Comparison of ENCODE assay signal across 25 cellular contexts in genomic region chr2:213078686-213079085, GRCh38.
"Had no signal": no experiment of that assay in that cellular context is flagged by ENCODE, and none has a peak within 500 bp of the region (broad histone marks: within the 10 kb centered on the region; RNA-seq: fewer than 3 reads in every experiment).

No MANE protein-coding gene starts in this region.

- H3K27me3 ChIP-seq: colonic mucosa, gastrocnemius medialis, hepatocyte, ovary, stomach, tibial nerve had no signal

- H3K9me3 ChIP-seq: colonic mucosa, gastrocnemius medialis, mucosa of descending colon, ovary, stomach, tibial nerve had no signal

- FAIRE-seq: bronchial epithelial cell, keratinocyte, small intestine had no signal

- H3K4me1 ChIP-seq: tibial nerve had no signal

- H3K27ac ChIP-seq: colonic mucosa, gastrocnemius medialis, hepatocyte, ovary, stomach, tibial nerve, VCaP had no signal

- H3K27ac Mint-ChIP-seq: activated CD4-positive, alpha-beta T cell treated with anti-CD3 and anti-CD28 coated beads, Interleukin-2, amount 10 ng/mL, durations not matched to agents 24 days and 14 days; activated naive CD4-positive, alpha-beta T cell treated with anti-CD3 and anti-CD28 coated beads, Interleukin-2, amount 50 U/mL, for 24 hours; activated T-helper 17 cell treated with anti-CD3 and anti-CD28 coated beads, Interleukin-2, amount 50 U/mL, for 72 hours; progenitor cell of endocrine pancreas; stimulated activated naive B cell treated with anti-CD40 and anti-IgM and Interleukin-4, amounts not matched to agents 10 μg/mL and 1 μg/mL and 100 μg/mL, for 72 hours had no signal

- H3K36me3 ChIP-seq: colonic mucosa, gastrocnemius medialis, ovary, stomach, tibial nerve had no signal

- H3K4me3 Mint-ChIP-seq: activated CD4-positive, alpha-beta T cell treated with anti-CD3 and anti-CD28 coated beads, Interleukin-2, amount 10 ng/mL, durations not matched to agents 24 days and 14 days; activated naive CD4-positive, alpha-beta T cell treated with anti-CD3 and anti-CD28 coated beads, Interleukin-2, amount 50 U/mL, for 24 hours; activated T-helper 17 cell treated with anti-CD3 and anti-CD28 coated beads, Interleukin-2, amount 50 U/mL, for 72 hours; stimulated activated naive B cell treated with anti-CD40 and anti-IgM and Interleukin-4, amounts not matched to agents 10 μg/mL and 1 μg/mL and 100 μg/mL, for 72 hours had no signal

- H3K4me1 Mint-ChIP-seq: activated CD4-positive, alpha-beta T cell treated with anti-CD3 and anti-CD28 coated beads, Interleukin-2, amount 10 ng/mL, durations not matched to agents 24 days and 14 days; activated naive CD4-positive, alpha-beta T cell treated with anti-CD3 and anti-CD28 coated beads, Interleukin-2, amount 50 U/mL, for 24 hours; activated T-helper 17 cell treated with anti-CD3 and anti-CD28 coated beads, Interleukin-2, amount 50 U/mL, for 72 hours had no signal

- DNase-seq: activated CD4-positive, alpha-beta T cell treated with anti-CD3 and anti-CD28 coated beads, Interleukin-2, amount 10 ng/mL, durations not matched to agents 24 days and 14 days; anterior cingulate cortex; cerebellar nuclear complex; colonic mucosa; effector CD8-positive, alpha-beta T cell; erythroblast; gastrocnemius medialis; glutamatergic neuron; left cardiac atrium; left ventricle myocardium superior; mucosa of descending colon; ovary; small intestine; stimulated activated CD4-positive, alpha-beta T cell treated with anti-CD3 and anti-CD28 coated beads, Interleukin-4, amount 100 ng/mL, for 24 hours; stimulated activated naive B cell treated with anti-CD40 and anti-IgM and Interleukin-4, amounts not matched to agents 10 μg/mL and 1 μg/mL and 100 μg/mL, for 72 hours; stomach had no signal

- ATAC-seq: activated T-helper 17 cell treated with anti-CD3 and anti-CD28 coated beads, Interleukin-2, amount 50 U/mL, for 72 hours; gastrocnemius medialis; left cardiac atrium; left ventricle myocardium superior; mucosa of descending colon; sciatic nerve; stimulated activated naive B cell treated with anti-CD40 and anti-IgM and Interleukin-4, amounts not matched to agents 10 μg/mL and 1 μg/mL and 100 μg/mL, for 72 hours had no signal

- H3K9me3 Mint-ChIP-seq: activated CD4-positive, alpha-beta T cell treated with anti-CD3 and anti-CD28 coated beads, Interleukin-2, amount 10 ng/mL, durations not matched to agents 24 days and 14 days; activated naive CD4-positive, alpha-beta T cell treated with anti-CD3 and anti-CD28 coated beads, Interleukin-2, amount 50 U/mL, for 24 hours had no signal

- H3K27me3 Mint-ChIP-seq: activated CD4-positive, alpha-beta T cell treated with anti-CD3 and anti-CD28 coated beads, Interleukin-2, amount 10 ng/mL, durations not matched to agents 24 days and 14 days; activated naive CD4-positive, alpha-beta T cell treated with anti-CD3 and anti-CD28 coated beads, Interleukin-2, amount 50 U/mL, for 24 hours; activated T-helper 17 cell treated with anti-CD3 and anti-CD28 coated beads, Interleukin-2, amount 50 U/mL, for 72 hours; progenitor cell of endocrine pancreas; stimulated activated naive B cell treated with anti-CD40 and anti-IgM and Interleukin-4, amounts not matched to agents 10 μg/mL and 1 μg/mL and 100 μg/mL, for 72 hours had no signal

- H3K4me3 ChIP-seq: colonic mucosa, gastrocnemius medialis, hepatocyte, mucosa of descending colon, ovary, stomach, tibial nerve had no signal

- H3K36me3 Mint-ChIP-seq: activated naive CD4-positive, alpha-beta T cell treated with anti-CD3 and anti-CD28 coated beads, Interleukin-2, amount 50 U/mL, for 24 hours had no signal
